2 cellular contexts compared by ENCODE assay signal in genomic region chr10:74026428-74026979, GRCh38.
TF ChIP-seq lines count a peak whose summit lies in the region.

No MANE protein-coding gene starts in this region.

TF ChIP-seq in GM23338, 12 proteins besides CTCF, POLR2A, EP300 and RAD21:
- TF ChIP-seq ZNF331 (CRISPR knock-in tag; IDR thresholded peaks at IDR 0.05; ENCODE audit: low read depth) = no peak
- TF ChIP-seq EZH2phosphoT487 (IDR thresholded peaks at IDR 0.05; ENCODE audit: unreplicated experiment) = no peak
- no peak for TF ChIP-seq EZH2 (IDR thresholded peaks at IDR 0.05; ENCODE audit: low read depth, unreplicated experiment)
- no peak for TF ChIP-seq POLR2AphosphoS5 (IDR thresholded peaks at IDR 0.05; ENCODE audit: low read depth)
- TF ChIP-seq JUNB (IDR thresholded peaks at IDR 0.05; ENCODE audit: unreplicated experiment) = no peak
- TF ChIP-seq, protein P1, sequence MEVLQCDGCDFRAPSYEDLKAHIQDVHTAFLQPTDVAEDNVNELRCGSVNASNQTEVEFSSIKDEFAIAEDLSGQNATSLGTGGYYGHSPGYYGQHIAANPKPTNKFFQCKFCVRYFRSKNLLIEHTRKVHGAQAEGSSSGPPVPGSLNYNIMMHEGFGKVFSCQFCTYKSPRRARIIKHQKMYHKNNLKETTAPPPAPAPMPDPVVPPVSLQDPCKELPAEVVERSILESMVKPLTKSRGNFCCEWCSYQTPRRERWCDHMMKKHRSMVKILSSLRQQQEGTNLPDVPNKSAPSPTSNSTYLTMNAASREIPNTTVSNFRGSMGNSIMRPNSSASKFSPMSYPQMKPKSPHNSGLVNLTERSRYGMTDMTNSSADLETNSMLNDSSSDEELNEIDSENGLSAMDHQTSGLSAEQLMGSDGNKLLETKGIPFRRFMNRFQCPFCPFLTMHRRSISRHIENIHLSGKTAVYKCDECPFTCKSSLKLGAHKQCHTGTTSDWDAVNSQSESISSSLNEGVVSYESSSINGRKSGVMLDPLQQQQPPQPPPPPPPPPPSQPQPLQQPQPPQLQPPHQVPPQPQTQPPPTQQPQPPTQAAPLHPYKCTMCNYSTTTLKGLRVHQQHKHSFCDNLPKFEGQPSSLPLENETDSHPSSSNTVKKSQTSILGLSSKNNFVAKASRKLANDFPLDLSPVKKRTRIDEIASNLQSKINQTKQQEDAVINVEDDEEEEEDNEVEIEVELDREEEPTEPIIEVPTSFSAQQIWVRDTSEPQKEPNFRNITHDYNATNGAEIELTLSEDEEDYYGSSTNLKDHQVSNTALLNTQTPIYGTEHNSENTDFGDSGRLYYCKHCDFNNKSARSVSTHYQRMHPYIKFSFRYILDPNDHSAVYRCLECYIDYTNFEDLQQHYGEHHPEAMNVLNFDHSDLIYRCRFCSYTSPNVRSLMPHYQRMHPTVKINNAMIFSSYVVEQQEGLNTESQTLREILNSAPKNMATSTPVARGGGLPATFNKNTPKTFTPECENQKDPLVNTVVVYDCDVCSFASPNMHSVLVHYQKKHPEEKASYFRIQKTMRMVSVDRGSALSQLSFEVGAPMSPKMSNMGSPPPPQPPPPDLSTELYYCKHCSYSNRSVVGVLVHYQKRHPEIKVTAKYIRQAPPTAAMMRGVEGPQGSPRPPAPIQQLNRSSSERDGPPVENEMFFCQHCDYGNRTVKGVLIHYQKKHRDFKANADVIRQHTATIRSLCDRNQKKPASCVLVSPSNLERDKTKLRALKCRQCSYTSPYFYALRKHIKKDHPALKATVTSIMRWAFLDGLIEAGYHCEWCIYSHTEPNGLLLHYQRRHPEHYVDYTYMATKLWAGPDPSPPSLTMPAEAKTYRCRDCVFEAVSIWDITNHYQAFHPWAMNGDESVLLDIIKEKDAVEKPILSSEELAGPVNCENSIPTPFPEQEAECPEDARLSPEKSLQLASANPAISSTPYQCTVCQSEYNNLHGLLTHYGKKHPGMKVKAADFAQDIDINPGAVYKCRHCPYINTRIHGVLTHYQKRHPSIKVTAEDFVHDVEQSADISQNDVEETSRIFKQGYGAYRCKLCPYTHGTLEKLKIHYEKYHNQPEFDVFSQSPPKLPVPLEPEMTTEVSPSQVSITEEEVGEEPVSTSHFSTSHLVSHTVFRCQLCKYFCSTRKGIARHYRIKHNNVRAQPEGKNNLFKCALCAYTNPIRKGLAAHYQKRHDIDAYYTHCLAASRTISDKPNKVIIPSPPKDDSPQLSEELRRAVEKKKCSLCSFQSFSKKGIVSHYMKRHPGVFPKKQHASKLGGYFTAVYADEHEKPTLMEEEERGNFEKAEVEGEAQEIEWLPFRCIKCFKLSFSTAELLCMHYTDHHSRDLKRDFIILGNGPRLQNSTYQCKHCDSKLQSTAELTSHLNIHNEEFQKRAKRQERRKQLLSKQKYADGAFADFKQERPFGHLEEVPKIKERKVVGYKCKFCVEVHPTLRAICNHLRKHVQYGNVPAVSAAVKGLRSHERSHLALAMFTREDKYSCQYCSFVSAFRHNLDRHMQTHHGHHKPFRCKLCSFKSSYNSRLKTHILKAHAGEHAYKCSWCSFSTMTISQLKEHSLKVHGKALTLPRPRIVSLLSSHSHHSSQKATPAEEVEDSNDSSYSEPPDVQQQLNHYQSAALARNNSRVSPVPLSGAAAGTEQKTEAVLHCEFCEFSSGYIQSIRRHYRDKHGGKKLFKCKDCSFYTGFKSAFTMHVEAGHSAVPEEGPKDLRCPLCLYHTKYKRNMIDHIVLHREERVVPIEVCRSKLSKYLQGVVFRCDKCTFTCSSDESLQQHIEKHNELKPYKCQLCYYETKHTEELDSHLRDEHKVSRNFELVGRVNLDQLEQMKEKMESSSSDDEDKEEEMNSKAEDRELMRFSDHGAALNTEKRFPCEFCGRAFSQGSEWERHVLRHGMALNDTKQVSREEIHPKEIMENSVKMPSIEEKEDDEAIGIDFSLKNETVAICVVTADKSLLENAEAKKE (CRISPR knock-in tag; IDR thresholded peaks at IDR 0.05) = no peak
- no peak for TF ChIP-seq NANOG (IDR thresholded peaks at IDR 0.05; ENCODE audit: borderline replicate concordance)
- TF ChIP-seq, protein P2, sequence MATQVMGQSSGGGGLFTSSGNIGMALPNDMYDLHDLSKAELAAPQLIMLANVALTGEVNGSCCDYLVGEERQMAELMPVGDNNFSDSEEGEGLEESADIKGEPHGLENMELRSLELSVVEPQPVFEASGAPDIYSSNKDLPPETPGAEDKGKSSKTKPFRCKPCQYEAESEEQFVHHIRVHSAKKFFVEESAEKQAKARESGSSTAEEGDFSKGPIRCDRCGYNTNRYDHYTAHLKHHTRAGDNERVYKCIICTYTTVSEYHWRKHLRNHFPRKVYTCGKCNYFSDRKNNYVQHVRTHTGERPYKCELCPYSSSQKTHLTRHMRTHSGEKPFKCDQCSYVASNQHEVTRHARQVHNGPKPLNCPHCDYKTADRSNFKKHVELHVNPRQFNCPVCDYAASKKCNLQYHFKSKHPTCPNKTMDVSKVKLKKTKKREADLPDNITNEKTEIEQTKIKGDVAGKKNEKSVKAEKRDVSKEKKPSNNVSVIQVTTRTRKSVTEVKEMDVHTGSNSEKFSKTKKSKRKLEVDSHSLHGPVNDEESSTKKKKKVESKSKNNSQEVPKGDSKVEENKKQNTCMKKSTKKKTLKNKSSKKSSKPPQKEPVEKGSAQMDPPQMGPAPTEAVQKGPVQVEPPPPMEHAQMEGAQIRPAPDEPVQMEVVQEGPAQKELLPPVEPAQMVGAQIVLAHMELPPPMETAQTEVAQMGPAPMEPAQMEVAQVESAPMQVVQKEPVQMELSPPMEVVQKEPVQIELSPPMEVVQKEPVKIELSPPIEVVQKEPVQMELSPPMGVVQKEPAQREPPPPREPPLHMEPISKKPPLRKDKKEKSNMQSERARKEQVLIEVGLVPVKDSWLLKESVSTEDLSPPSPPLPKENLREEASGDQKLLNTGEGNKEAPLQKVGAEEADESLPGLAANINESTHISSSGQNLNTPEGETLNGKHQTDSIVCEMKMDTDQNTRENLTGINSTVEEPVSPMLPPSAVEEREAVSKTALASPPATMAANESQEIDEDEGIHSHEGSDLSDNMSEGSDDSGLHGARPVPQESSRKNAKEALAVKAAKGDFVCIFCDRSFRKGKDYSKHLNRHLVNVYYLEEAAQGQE (IDR thresholded peaks at IDR 0.05; ENCODE audit: unreplicated experiment) = no peak
- no peak for TF ChIP-seq STAT1 (IDR thresholded peaks at IDR 0.05; ENCODE audit: unreplicated experiment)
- no peak for TF ChIP-seq CREB1 (CRISPR knock-in tag; IDR thresholded peaks at IDR 0.05; ENCODE audit: low read depth)
- no peak for TF ChIP-seq ZNF114 (CRISPR knock-in tag; IDR thresholded peaks at IDR 0.05)
- TF ChIP-seq ETS1 (IDR thresholded peaks at IDR 0.05) = no peak

TF ChIP-seq in H1, 55 proteins besides CTCF, POLR2A, EP300 and RAD21:
- TF ChIP-seq FOSL1 (IDR thresholded peaks at IDR 0.05; ENCODE audit: insufficient read depth, low read depth, low read length) = no peak
- TF ChIP-seq PHF8 (conservative IDR thresholded peaks at IDR 0.05; ENCODE audit: low read depth, low read length) = no peak
- no peak for TF ChIP-seq KDM4A (IDR thresholded peaks at IDR 0.05; ENCODE audit: low read depth, low read length, severe bottlenecking)
- no peak for TF ChIP-seq USF2 (IDR thresholded peaks at IDR 0.05; ENCODE audit: low read length)
TF ChIP-seq in H1: peak in this region for 0.
